Comparison of ENCODE assay signal across 1 cellular context in genomic region chr19:574658-575526, GRCh38.
TF ChIP-seq lines count a peak whose summit lies in the region.

No MANE protein-coding gene starts in this region.

TF ChIP-seq in K562, 482 proteins besides CTCF, POLR2A, EP300 and RAD21 (continues in another document):
- TF ChIP-seq GTF2E2 (tag; IDR thresholded peaks at IDR 0.05) (no peak), GMEB1 (CRISPR knock-in tag; IDR thresholded peaks at IDR 0.05) (peak; percentile 52; the same call in 1 of the 2 replicates), MAZ (CRISPR knock-in tag; conservative IDR thresholded peaks at IDR 0.05 in 1 of 2, IDR thresholded peaks at IDR 0.05 in 1 of 2) (peak; percentile 90 to 93), ZZZ3 (IDR thresholded peaks at IDR 0.05) (no peak), RBM15 (IDR thresholded peaks at IDR 0.05; ENCODE audit: insufficient read depth, low read length) (no peak), CEBPG (CRISPR knock-in tag; IDR thresholded peaks at IDR 0.05) (no peak), CEBPG (tag; conservative IDR thresholded peaks at IDR 0.05 in 1 of 2, IDR thresholded peaks at IDR 0.05 in 1 of 2) (no peak), DLX4 (CRISPR knock-in tag; IDR thresholded peaks at IDR 0.05) (no peak), HES1 (IDR thresholded peaks at IDR 0.05; ENCODE audit: low read depth) (peak; percentile 77), SMARCB1 (IDR thresholded peaks at IDR 0.05; ENCODE audit: insufficient read length, low read depth) (no peak), MBD1 (CRISPR knock-in tag; IDR thresholded peaks at IDR 0.05) (no peak), TCF3 (CRISPR knock-in tag; IDR thresholded peaks at IDR 0.05) (peak; percentile 99), HMG20A (CRISPR knock-in tag; conservative IDR thresholded peaks at IDR 0.05) (no peak), ZNF644 (tag; IDR thresholded peaks at IDR 0.05; ENCODE audit: low read depth) (peak; percentile 88), ZNF165 (CRISPR knock-in tag; IDR thresholded peaks at IDR 0.05; ENCODE audit: borderline replicate concordance) (no peak), NFIX (CRISPR knock-in tag; IDR thresholded peaks at IDR 0.05; ENCODE audit: low read depth) (no peak), FOXO4 (CRISPR knock-in tag; IDR thresholded peaks at IDR 0.05) (no peak), E4F1 (CRISPR knock-in tag; IDR thresholded peaks at IDR 0.05; ENCODE audit: borderline replicate concordance) (no peak), KLF13 (tag; IDR thresholded peaks at IDR 0.05; ENCODE audit: borderline replicate concordance, low read depth) (no peak), RBM25 (IDR thresholded peaks at IDR 0.05; ENCODE audit: low read depth, low read length, severe bottlenecking) (no peak), ZEB2 (IDR thresholded peaks at IDR 0.05) (peak; percentile 55; the same call in 1 of the 2 replicates), ELF4 (CRISPR knock-in tag; IDR thresholded peaks at IDR 0.05) (peak; percentile 37; the same call in 1 of the 2 replicates), MCM5 (IDR thresholded peaks at IDR 0.05; ENCODE audit: low read depth) (no peak), ZNF592 (IDR thresholded peaks at IDR 0.05) (peak; percentile 57; the same call in 1 of the 2 replicates), ZNF655 (CRISPR knock-in tag; IDR thresholded peaks at IDR 0.05) (no peak), ETV6 (IDR thresholded peaks at IDR 0.05; ENCODE audit: borderline replicate concordance in 1 of 2, low read depth in 2 of 2, low read length in 1 of 2) (0 out of 4 replicates have a peak, but pooled peaks of 1 of the 2 experiments have one; percentile 53), ETV6 (CRISPR knock-in tag; IDR thresholded peaks at IDR 0.05; ENCODE audit: borderline replicate concordance) (no peak), RFX7 (CRISPR knock-in tag; IDR thresholded peaks at IDR 0.05) (no peak), HNRNPUL1 (IDR thresholded peaks at IDR 0.05; ENCODE audit: low read length) (no peak), GABPB1 (CRISPR knock-in tag; IDR thresholded peaks at IDR 0.05) (no peak), ZNF518B (CRISPR knock-in tag; IDR thresholded peaks at IDR 0.05) (no peak), ARID3B (CRISPR knock-in tag; IDR thresholded peaks at IDR 0.05; ENCODE audit: borderline replicate concordance) (no peak), KLF10 (CRISPR knock-in tag; IDR thresholded peaks at IDR 0.05) (no peak), HOMEZ (CRISPR knock-in tag; IDR thresholded peaks at IDR 0.05) (no peak)
